ENCODE assay signal across 1 cellular context in the genomic region with DNA sequence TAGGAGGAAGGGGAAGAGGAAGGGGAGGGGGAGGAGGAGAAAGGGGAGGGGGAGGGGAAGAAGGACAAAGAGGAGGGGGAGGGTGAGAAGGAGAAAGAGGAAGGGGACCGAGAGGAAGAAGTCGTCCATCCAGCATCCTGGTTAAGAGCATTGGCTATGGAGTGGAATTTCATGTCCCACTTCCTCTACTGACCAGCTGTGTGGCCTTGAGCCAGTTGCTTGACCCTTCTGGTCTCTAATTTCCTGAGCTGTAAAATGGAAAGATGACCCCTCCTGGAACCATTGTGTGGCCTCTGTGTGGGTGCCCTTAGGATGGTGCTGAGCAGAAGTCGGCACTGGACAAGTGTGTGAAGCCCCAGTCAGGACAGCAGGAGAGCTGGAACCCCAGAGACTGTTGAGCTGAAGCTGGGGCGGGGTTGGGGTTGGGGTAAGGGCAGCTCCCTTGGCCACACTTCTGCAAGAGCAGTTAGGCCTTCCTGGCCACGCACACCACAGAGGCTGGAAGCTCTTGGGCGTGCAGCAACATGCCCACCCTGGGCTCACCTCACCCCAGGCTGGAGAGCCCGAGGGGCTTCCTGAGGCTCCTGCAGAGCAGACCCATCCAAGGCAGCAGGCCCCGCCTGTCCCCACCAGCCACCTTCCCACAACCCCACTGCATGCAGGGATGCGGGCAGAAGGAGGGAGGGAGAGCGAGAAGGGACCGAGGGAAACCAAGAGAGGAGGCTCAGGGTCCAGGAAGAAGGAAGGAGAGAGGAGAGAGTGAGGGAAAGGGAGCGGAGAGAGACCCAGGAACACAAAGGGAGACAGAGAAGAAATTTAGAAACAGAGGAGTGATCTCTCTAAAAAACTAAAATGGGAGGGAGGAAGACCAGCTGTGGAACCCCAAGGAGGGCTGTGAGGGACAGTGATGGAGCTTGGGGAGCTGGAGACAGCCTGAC.
TF ChIP-seq lines count a peak whose summit lies in the region.

No MANE protein-coding gene starts in this region.

TF ChIP-seq in GM23338, 12 proteins besides CTCF, POLR2A, EP300 and RAD21 (continued from another document):
- TF ChIP-seq ZNF462 (CRISPR knock-in tag; IDR thresholded peaks at IDR 0.05) (no peak), NANOG (IDR thresholded peaks at IDR 0.05; ENCODE audit: borderline replicate concordance) (no peak), JUNB (IDR thresholded peaks at IDR 0.05; ENCODE audit: unreplicated experiment) (no peak), ZNF331 (CRISPR knock-in tag; IDR thresholded peaks at IDR 0.05; ENCODE audit: low read depth) (no peak), CREB1 (CRISPR knock-in tag; IDR thresholded peaks at IDR 0.05; ENCODE audit: low read depth) (no peak), EZH2 (IDR thresholded peaks at IDR 0.05; ENCODE audit: low read depth, unreplicated experiment) (no peak)
- TF ChIP-seq, protein P1, sequence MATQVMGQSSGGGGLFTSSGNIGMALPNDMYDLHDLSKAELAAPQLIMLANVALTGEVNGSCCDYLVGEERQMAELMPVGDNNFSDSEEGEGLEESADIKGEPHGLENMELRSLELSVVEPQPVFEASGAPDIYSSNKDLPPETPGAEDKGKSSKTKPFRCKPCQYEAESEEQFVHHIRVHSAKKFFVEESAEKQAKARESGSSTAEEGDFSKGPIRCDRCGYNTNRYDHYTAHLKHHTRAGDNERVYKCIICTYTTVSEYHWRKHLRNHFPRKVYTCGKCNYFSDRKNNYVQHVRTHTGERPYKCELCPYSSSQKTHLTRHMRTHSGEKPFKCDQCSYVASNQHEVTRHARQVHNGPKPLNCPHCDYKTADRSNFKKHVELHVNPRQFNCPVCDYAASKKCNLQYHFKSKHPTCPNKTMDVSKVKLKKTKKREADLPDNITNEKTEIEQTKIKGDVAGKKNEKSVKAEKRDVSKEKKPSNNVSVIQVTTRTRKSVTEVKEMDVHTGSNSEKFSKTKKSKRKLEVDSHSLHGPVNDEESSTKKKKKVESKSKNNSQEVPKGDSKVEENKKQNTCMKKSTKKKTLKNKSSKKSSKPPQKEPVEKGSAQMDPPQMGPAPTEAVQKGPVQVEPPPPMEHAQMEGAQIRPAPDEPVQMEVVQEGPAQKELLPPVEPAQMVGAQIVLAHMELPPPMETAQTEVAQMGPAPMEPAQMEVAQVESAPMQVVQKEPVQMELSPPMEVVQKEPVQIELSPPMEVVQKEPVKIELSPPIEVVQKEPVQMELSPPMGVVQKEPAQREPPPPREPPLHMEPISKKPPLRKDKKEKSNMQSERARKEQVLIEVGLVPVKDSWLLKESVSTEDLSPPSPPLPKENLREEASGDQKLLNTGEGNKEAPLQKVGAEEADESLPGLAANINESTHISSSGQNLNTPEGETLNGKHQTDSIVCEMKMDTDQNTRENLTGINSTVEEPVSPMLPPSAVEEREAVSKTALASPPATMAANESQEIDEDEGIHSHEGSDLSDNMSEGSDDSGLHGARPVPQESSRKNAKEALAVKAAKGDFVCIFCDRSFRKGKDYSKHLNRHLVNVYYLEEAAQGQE (IDR thresholded peaks at IDR 0.05; ENCODE audit: unreplicated experiment), result no peak
TF ChIP-seq in GM23338: peak in this region for 0.
